Comparison of ENCODE assay signal across 13 cellular contexts in genomic region chr2:172226244-172227061, GRCh38.
DNase-seq lines count a peak whose midpoint lies in the region; ATAC-seq and TF ChIP-seq lines count a peak whose summit lies in the region.
"Had no signal": no experiment of that assay in that cellular context is flagged by ENCODE, and none has a peak within 500 bp of the region (broad histone marks: within the 10 kb centered on the region; RNA-seq: fewer than 3 reads in every experiment).

No MANE protein-coding gene starts in this region.

- peaks cover 23% of the 10 kb centered on the region for H3K4me1 ChIP-seq in mucosa of descending colon (ENCODE audit: low read depth)

- intact Hi-C loops in mucosa of descending colon (cut with DNase I, micrococcal nuclease) = no loop called here

- no peaks in the 10 kb centered on the region for H3K9me3 ChIP-seq in mucosa of descending colon

- H3K27ac Mint-ChIP-seq in activated naive CD4-positive, alpha-beta T cell treated with anti-CD3 and anti-CD28 coated beads, Interleukin-2, amount 10 ng/mL, durations not matched to agents 7 days and 5 days = no peak overlapping the region
- no peak overlapping the region for H3K27ac Mint-ChIP-seq in T-helper 2 cell treated with Interferon-gamma antibody and Interleukin-4, amounts not matched to agents 5 μg/mL and 100 μg/mL, for 36 hours
- H3K27ac Mint-ChIP-seq: immature natural killer cell had no signal

- DNase-seq in NCI-H748 (lab: John Stamatoyannopoulos, UW; ENCODE audit: unreplicated experiment) = peak; percentile 57
- no peak for DNase-seq in NCI-H748 treated with DMSO at 0.1 percent for 48 hours (lab: John Stamatoyannopoulos, UW)
- peak; percentile 20 for DNase-seq in NCI-H460 (ENCODE audit: extremely low read depth, low read depth)
- DNase-seq in activated naive CD4-positive, alpha-beta T cell treated with anti-CD3 and anti-CD28 coated beads, Interleukin-2, amount 10 ng/mL, durations not matched to agents 7 days and 5 days = peak; percentile 68
- peak; percentile 80 to 87 (median 83) for DNase-seq in mucosa of descending colon
- no peak for DNase-seq in T-helper 2 cell treated with Interferon-gamma antibody and Interleukin-4, amounts not matched to agents 5 μg/mL and 100 μg/mL, for 36 hours (ENCODE audit: low spot score)
- no peak for DNase-seq in dermis blood vessel endothelial cell
- no peak for DNase-seq in NCI-H2171 (lab: John Stamatoyannopoulos, UW)
- DNase-seq: effector memory CD4-positive, alpha-beta T cell; GF-D8; NCI-H1048 had no signal

- peak; percentile 8 for TF ChIP-seq CTCF in mucosa of descending colon (IDR thresholded peaks at IDR 0.05)

- H3K36me3 Mint-ChIP-seq in activated naive CD4-positive, alpha-beta T cell treated with anti-CD3 and anti-CD28 coated beads, Interleukin-2, amount 10 ng/mL, durations not matched to agents 7 days and 5 days = peaks cover 9% of the 10 kb centered on the region
- H3K36me3 Mint-ChIP-seq in T-helper 2 cell treated with Interferon-gamma antibody and Interleukin-4, amounts not matched to agents 5 μg/mL and 100 μg/mL, for 36 hours (ENCODE audit: low read depth) = no peaks in the 10 kb centered on the region

- H3K4me3 ChIP-seq in mucosa of descending colon = no peak overlapping the region
- H3K4me3 ChIP-seq: SK-N-MC had no signal

- no peaks in the 10 kb centered on the region for H3K9me3 Mint-ChIP-seq in activated naive CD4-positive, alpha-beta T cell treated with anti-CD3 and anti-CD28 coated beads, Interleukin-2, amount 10 ng/mL, durations not matched to agents 7 days and 5 days
- no peaks in the 10 kb centered on the region for H3K9me3 Mint-ChIP-seq in T-helper 2 cell treated with Interferon-gamma antibody and Interleukin-4, amounts not matched to agents 5 μg/mL and 100 μg/mL, for 36 hours

- no peaks in the 10 kb centered on the region for H3K36me3 ChIP-seq in mucosa of descending colon (ENCODE audit: low read depth)

- H3K4me3 Mint-ChIP-seq in activated naive CD4-positive, alpha-beta T cell treated with anti-CD3 and anti-CD28 coated beads, Interleukin-2, amount 10 ng/mL, durations not matched to agents 7 days and 5 days = no peak overlapping the region
- no peak overlapping the region for H3K4me3 Mint-ChIP-seq in T-helper 2 cell treated with Interferon-gamma antibody and Interleukin-4, amounts not matched to agents 5 μg/mL and 100 μg/mL, for 36 hours
- H3K4me3 Mint-ChIP-seq: immature natural killer cell had no signal

- H3K4me1 Mint-ChIP-seq in activated naive CD4-positive, alpha-beta T cell treated with anti-CD3 and anti-CD28 coated beads, Interleukin-2, amount 10 ng/mL, durations not matched to agents 7 days and 5 days = peaks cover 78% of the 10 kb centered on the region
- H3K4me1 Mint-ChIP-seq in T-helper 2 cell treated with Interferon-gamma antibody and Interleukin-4, amounts not matched to agents 5 μg/mL and 100 μg/mL, for 36 hours (ENCODE audit: low read depth) = peaks cover 3% of the 10 kb centered on the region
- H3K4me1 Mint-ChIP-seq: immature natural killer cell had no signal

- CTCF ChIA-PET in activated naive CD4-positive, alpha-beta T cell treated with anti-CD3 and anti-CD28 coated beads, Interleukin-2, amount 10 ng/mL, durations not matched to agents 7 days and 5 days (lab: Charles Lee) = interaction anchor here (1.1 to 2.7 kb wide), 4 partner anchors 19 to 234 kb away, joined by 3 to 11 read pairs (median 3); no protein-coding TSS in a partner anchor

- H3K27me3 Mint-ChIP-seq in activated naive CD4-positive, alpha-beta T cell treated with anti-CD3 and anti-CD28 coated beads, Interleukin-2, amount 10 ng/mL, durations not matched to agents 7 days and 5 days = peaks cover 16% of the 10 kb centered on the region
- peaks cover 18% of the 10 kb centered on the region for H3K27me3 Mint-ChIP-seq in T-helper 2 cell treated with Interferon-gamma antibody and Interleukin-4, amounts not matched to agents 5 μg/mL and 100 μg/mL, for 36 hours (ENCODE audit: low read depth)

- peak; percentile 87 for ATAC-seq in mucosa of descending colon

Comparison
In these comparisons a context has a peak if more than half of its experiments do, and no peak if none do; other contexts are left out.
1. DNase-seq: peak in NCI-H748 (single experiment), NCI-H460 (single experiment), activated naive CD4-positive, alpha-beta T cell treated with anti-CD3 and anti-CD28 coated beads, Interleukin-2, amount 10 ng/mL, durations not matched to agents 7 days and 5 days (single experiment) and mucosa of descending colon (3 of 3); none in NCI-H748 treated with DMSO at 0.1 percent for 48 hours (single experiment), T-helper 2 cell treated with Interferon-gamma antibody and Interleukin-4, amounts not matched to agents 5 μg/mL and 100 μg/mL, for 36 hours (single experiment), dermis blood vessel endothelial cell (single experiment) and NCI-H2171 (single experiment).